ENCODE assay signal across 8 cellular contexts in genomic region chr16:57184890-57185445, GRCh38. TPM values are rescaled to one million over a fixed set of nuclear protein-coding genes. Genes with fewer than 3 reads are reported as not detected.
DNase-seq lines count a peak whose midpoint lies in the region; ATAC-seq and TF ChIP-seq lines count a peak whose summit lies in the region.

No MANE protein-coding gene starts in this region.

- peak overlapping the region; percentile 91 for H3K4me3 ChIP-seq in Caco-2 (ENCODE audit: low read depth, low read length)
- H3K4me3 ChIP-seq in NT2/D1 (ENCODE audit: insufficient read length, low read depth) = peak overlapping the region; percentile 94
- H3K4me3 ChIP-seq in endodermal cell (ENCODE audit: low read length) = peak overlapping the region; percentile 95
- H3K4me3 ChIP-seq in ovary = peak overlapping the region; percentile 85

- H3K9me3 ChIP-seq in Caco-2 (no peaks in the 10 kb centered on the region), NT2/D1 (ENCODE audit: insufficient read depth, low read length) (no peaks in the 10 kb centered on the region), endodermal cell (ENCODE audit: control insufficient read depth, low read length) (no peaks in the 10 kb centered on the region), ovary (no peaks in the 10 kb centered on the region)

- peaks cover 26% of the 10 kb centered on the region for H3K4me1 Mint-ChIP-seq in Caco-2 (ENCODE audit: low read depth, unreplicated experiment)
- peaks cover 17% of the 10 kb centered on the region for H3K4me1 Mint-ChIP-seq in endodermal cell

- H3K4me3 Mint-ChIP-seq in Caco-2 (ENCODE audit: unreplicated experiment) (peak overlapping the region; percentile 99), endodermal cell (peak overlapping the region; percentile 99)

- H3K4me1 ChIP-seq in Caco-2 (peaks cover 5% of the 10 kb centered on the region; the same call in 1 of the 2 replicates), NT2/D1 (ENCODE audit: insufficient read depth, insufficient read length) (no peaks in the 10 kb centered on the region), endodermal cell (ENCODE audit: control insufficient read depth, insufficient read depth, low read length) (no peaks in the 10 kb centered on the region), ovary (ENCODE audit: insufficient read depth) (peaks cover 13% of the 10 kb centered on the region)

- intact Hi-C loops in Caco-2 (cut with micrococcal nuclease; ENCODE audit: unreplicated experiment) (no loop called here), ovary (cut with DNase I) (no loop called here)

- TF ChIP-seq POLR2A in ovary (IDR thresholded peaks at IDR 0.05) = no peak

- TF ChIP-seq CTCF in Caco-2 (IDR thresholded peaks at IDR 0.05; ENCODE audit: insufficient read depth in 1 of 2, low read depth in 1 of 2, low read length in 1 of 2, severe bottlenecking in 1 of 2, unreplicated experiment in 1 of 2) (no peak), endodermal cell (conservative IDR thresholded peaks at IDR 0.05) (no peak), ovary (IDR thresholded peaks at IDR 0.05) (no peak)

- no peaks in the 10 kb centered on the region for H3K27me3 ChIP-seq in Caco-2 (replicated peaks; ENCODE audit: control insufficient read depth, insufficient read depth, low read length)
- H3K27me3 ChIP-seq in NT2/D1 (ENCODE audit: insufficient read depth, insufficient read length) = no peaks in the 10 kb centered on the region
- no peaks in the 10 kb centered on the region for H3K27me3 ChIP-seq in endodermal cell (ENCODE audit: control insufficient read depth, insufficient read depth, low read length, poor library complexity, severe bottlenecking)
- no peaks in the 10 kb centered on the region for H3K27me3 ChIP-seq in ovary

- TF ChIP-seq EP300 in ovary (IDR thresholded peaks at IDR 0.05) = no peak

- no peaks in the 10 kb centered on the region for H3K36me3 ChIP-seq in Caco-2 (ENCODE audit: control insufficient read depth, insufficient read depth, low read length)
- H3K36me3 ChIP-seq in NT2/D1 (ENCODE audit: insufficient read depth, insufficient read length, low read length) = peaks cover 3% of the 10 kb centered on the region
- H3K36me3 ChIP-seq in endodermal cell (ENCODE audit: control insufficient read depth, insufficient read depth, low read length) = peaks cover 10% of the 10 kb centered on the region
- no peaks in the 10 kb centered on the region for H3K36me3 ChIP-seq in ovary

- 29 to 30% methylated on average over 13 to 15 of the region's 15 CpGs for WGBS in endodermal cell (ENCODE audit: insufficient coverage in 1 of 2, insufficient read length in 1 of 2), 2 experiments
- WGBS in ovary, 3 donors = 20 to 25% (median 22%) methylated on average over 15 of the region's 15 CpGs

- POLR2A ChIA-PET in Caco-2 (lab: Charles Lee) = interaction anchor here (1.0 to 1.4 kb wide), 2 partner anchors 10 to 262 kb away, joined by 6 read pairs; partner anchors contain the start of genes CIAPIN1 and COQ9

- ATAC-seq in GM21447 (IDR thresholded peaks at IDR 0.05; ENCODE audit: unreplicated experiment) (no peak), HG02885 (IDR thresholded peaks at IDR 0.05; ENCODE audit: poor library complexity, unreplicated experiment) (no peak)

- H3K9me3 Mint-ChIP-seq in Caco-2 (ENCODE audit: unreplicated experiment) (no peaks in the 10 kb centered on the region), endodermal cell (no peaks in the 10 kb centered on the region)

- DNase-seq in Caco-2 (peak in 1 of 2 experiments; percentile 10), NT2/D1 (ENCODE audit: low read depth, low spot score) (no peak), endodermal cell (peak; percentile 51), ovary (peak in 2 of 5 donors; percentile 28 to 32), NK-92 (lab: John Stamatoyannopoulos, UW; ENCODE audit: unreplicated experiment) (no peak), SHP77 treated with DMSO at 0.1 percent for 48 hours (lab: John Stamatoyannopoulos, UW) (no peak)

- H3K9ac ChIP-seq in NT2/D1 (ENCODE audit: insufficient read length, low read depth) (peak overlapping the region; percentile 99), endodermal cell (ENCODE audit: extremely low read depth, low read length, poor library complexity, severe bottlenecking) (peak overlapping the region; percentile 68)

- H3K27ac ChIP-seq in endodermal cell (ENCODE audit: low read depth, low read length) (peak overlapping the region; percentile 72), ovary (peak overlapping the region in 1 of 2 donors; percentile 65)

- no TSS peak for BruUV-seq in Caco-2 (replicated peaks; lab: Mats Ljungman, UMichigan)

- CTCF ChIA-PET in Caco-2 (lab: Charles Lee) = interaction anchor here (0.9 to 1.5 kb wide), 3 partner anchors 92 to 140 kb away, joined by 3 to 10 read pairs (median 3); partner anchors contain the start of gene CPNE2

- peak overlapping the region; percentile 97 for H3K27ac Mint-ChIP-seq in Caco-2 (ENCODE audit: unreplicated experiment)
- H3K27ac Mint-ChIP-seq in endodermal cell = no peak overlapping the region

- H3K36me3 Mint-ChIP-seq in Caco-2 (ENCODE audit: insufficient read depth, unreplicated experiment) = peaks cover 36% of the 10 kb centered on the region
- H3K36me3 Mint-ChIP-seq in endodermal cell (ENCODE audit: low read depth) = peaks cover 8% of the 10 kb centered on the region

- no peaks in the 10 kb centered on the region for H3K27me3 Mint-ChIP-seq in Caco-2 (ENCODE audit: insufficient read depth, unreplicated experiment)
- peaks cover 27% of the 10 kb centered on the region for H3K27me3 Mint-ChIP-seq in endodermal cell (ENCODE audit: insufficient read depth)

RNA-seq across cellular contexts. Expression of gene PSME3IP1, which starts 0.9 kb away (rescaled TPM):
- 141 and 143 TPM in 2 replicates for total RNA-seq in Caco-2 (2022)
- total RNA-seq in endodermal cell = 100 to 1,000 TPM in 1 of 2 donors, 10 to 100 TPM in 1; 94.2 to 102 TPM
- 107 TPM for polyA plus RNA-seq in endodermal cell (2013, experiment 1 of 2)
- 106 TPM for polyA plus RNA-seq in endodermal cell (2013, experiment 2 of 2)
- 10 to 100 TPM; 38.0 to 79.1 (median 59.3) TPM for total RNA-seq in ovary
- polyA plus RNA-seq in ovary = 100 to 1,000 TPM in 1 of 2 donors, 10 to 100 TPM in 1; 46.8 to 147 TPM

RNA-seq across cellular contexts. Expression of gene RSPRY1, which starts 1.2 kb away (rescaled TPM):
- total RNA-seq in Caco-2 (2022) (56.7 and 57.7 TPM in 2 replicates), endodermal cell (10 to 100 TPM; 40.3 to 46.5 TPM), ovary (10 to 100 TPM; 26.8 to 42.1 (median 29.0) TPM)
- 42.0 TPM for polyA plus RNA-seq in endodermal cell (2013, experiment 1 of 2)
- 38.2 TPM for polyA plus RNA-seq in endodermal cell (2013, experiment 2 of 2)
- polyA plus RNA-seq in ovary = 10 to 100 TPM; 15.9 to 22.8 TPM
